29 cellular contexts compared by ENCODE assay signal in the genomic region with DNA sequence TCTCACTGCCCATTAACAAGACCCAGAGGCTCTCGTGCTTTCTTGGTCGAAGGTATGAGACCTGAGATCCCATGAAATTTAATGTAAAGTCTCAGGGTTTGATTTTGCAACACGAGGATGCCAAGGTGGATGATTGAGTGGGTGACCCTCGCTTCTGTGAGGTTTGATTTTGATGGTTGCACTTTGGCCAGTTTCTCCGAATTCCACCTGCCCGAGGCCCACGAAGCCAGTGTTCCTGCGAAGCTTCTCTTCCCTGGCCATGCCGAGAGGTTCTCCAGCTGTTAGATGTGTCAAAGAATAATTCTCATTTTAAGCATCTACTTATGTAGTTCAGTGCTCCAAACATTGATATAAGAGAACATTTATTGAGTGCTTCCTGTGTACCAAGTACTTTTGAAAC. TPM values are rescaled to one million over a fixed set of nuclear protein-coding genes. Genes with fewer than 3 reads are reported as not detected.
DNase-seq lines count a peak whose midpoint lies in the region; ATAC-seq and TF ChIP-seq lines count a peak whose summit lies in the region.
"Had no signal": no experiment of that assay in that cellular context is flagged by ENCODE, and none has a peak within 500 bp of the region (broad histone marks: within the 10 kb centered on the region; RNA-seq: fewer than 3 reads in every experiment).

KIF25 (plus strand) TSS at position 30 of the 400 bp plus-strand sequence. CDS start 31,915 bp downstream, outside the sequence.

- no peak for DNase-seq in CD8-positive, alpha-beta T cell
- no peak for DNase-seq in Jurkat, Clone E6-1 (ENCODE audit: low read depth, low spot score)
- DNase-seq in coronary artery (ENCODE audit: low spot score) (peak; percentile 24), nephron progenitor cell (no peak), NCI-H2107 (lab: John Stamatoyannopoulos, UW) (no peak), NOMO-1 (lab: John Stamatoyannopoulos, UW; ENCODE audit: unreplicated experiment in 2 of 2) (no peak), mucosa of gallbladder (ENCODE audit: low spot score) (no peak)
- no peak for DNase-seq in activated CD4-positive, CD25-positive, alpha-beta regulatory T cell treated with anti-CD3 and anti-CD28 coated beads, Interleukin-2, amount 50 U/mL, for 72 hours
- DNase-seq: activated CD4-positive, alpha-beta T cell treated with anti-CD3 and anti-CD28 coated beads for 48 hours; aorta; CD8-positive, alpha-beta memory T cell; central memory CD4-positive, alpha-beta T cell; heart left ventricle; Karpas-422; left cardiac atrium; MV-4-11; naive B cell; NCI-H524; right lobe of liver; RPMI8226; stimulated activated CD4-positive, alpha-beta T cell treated with anti-CD3 and anti-CD28 coated beads, Interleukin-12 subunit alpha, Interleukin-12 subunit beta, amount 100 ng/mL, for 4 hours; stimulated activated CD4-positive, alpha-beta T cell treated with anti-CD3 and anti-CD28 coated beads, Interleukin-4, amount 100 ng/mL, for 24 hours; T-helper 2 cell; transverse colon had no signal

- ATAC-seq in CD8-positive, alpha-beta T cell = no peak
- ATAC-seq: heart left ventricle, left cardiac atrium, right lobe of liver had no signal

- H3K27me3 Mint-ChIP-seq in CD8-positive, alpha-beta T cell (ENCODE audit: low read depth) = peaks cover 14% of the 10 kb centered on the region
- peaks cover 22% of the 10 kb centered on the region for H3K27me3 Mint-ChIP-seq in nephron progenitor cell (ENCODE audit: low read depth, poor library complexity)

- peaks cover 4% of the 10 kb centered on the region for H3K4me1 Mint-ChIP-seq in CD8-positive, alpha-beta T cell (ENCODE audit: low read depth)
- H3K4me1 Mint-ChIP-seq in nephron progenitor cell = peaks cover 23% of the 10 kb centered on the region
- H3K4me1 Mint-ChIP-seq: CD8-positive, alpha-beta memory T cell had no signal

- TF ChIP-seq CTCF in CD8-positive, alpha-beta T cell (IDR thresholded peaks at IDR 0.05) = no peak
- TF ChIP-seq CTCF in coronary artery (IDR thresholded peaks at IDR 0.05) = no peak
- TF ChIP-seq CTCF in nephron progenitor cell (IDR thresholded peaks at IDR 0.05) = no peak

- H3K4me3 ChIP-seq in CD8-positive, alpha-beta T cell (ENCODE audit: low read depth, low read length) = no peak within 1 kb of the TSS
- peak within 1 kb of the TSS; percentile 20 for H3K4me3 ChIP-seq in Jurkat, Clone E6-1 (ENCODE audit: low read length)
- no peak within 1 kb of the TSS for H3K4me3 ChIP-seq in coronary artery
- H3K4me3 ChIP-seq: right lobe of liver, transverse colon had no signal

- H3K36me3 ChIP-seq in CD8-positive, alpha-beta T cell (ENCODE audit: insufficient read depth, low read length) = no peaks in the 10 kb centered on the region
- H3K36me3 ChIP-seq: heart left ventricle, right lobe of liver, transverse colon had no signal

- no peaks in the 10 kb centered on the region for H3K27me3 ChIP-seq in CD8-positive, alpha-beta T cell (ENCODE audit: insufficient read depth, low read length)
- H3K27me3 ChIP-seq: right lobe of liver, transverse colon had no signal

- CTCF ChIA-PET in CD8-positive, alpha-beta T cell (lab: Charles Lee) = no interaction called here

- intact Hi-C loops in CD8-positive, alpha-beta T cell (cut with DNase I, micrococcal nuclease) = no loop called here

- POLR2A ChIA-PET in CD8-positive, alpha-beta T cell (lab: Charles Lee) = no interaction called here

- H3K9me3 ChIP-seq in CD8-positive, alpha-beta T cell (ENCODE audit: low read length) = no peaks in the 10 kb centered on the region
- H3K9me3 ChIP-seq: heart left ventricle, right lobe of liver, transverse colon had no signal

- no peak within 1 kb of the TSS for H3K27ac Mint-ChIP-seq in CD8-positive, alpha-beta T cell
- H3K27ac Mint-ChIP-seq in nephron progenitor cell = peak within 1 kb of the TSS; percentile 67
- H3K27ac Mint-ChIP-seq: CD8-positive, alpha-beta memory T cell; naive B cell; stimulated activated naive CD8-positive, alpha-beta T cell treated with anti-CD3 and anti-CD28 coated beads, Interleukin-15, Interleukin-2, amounts not matched to agents 100 ng/mL and 50 ng/mL, for 24 hours had no signal

- H3K4me1 ChIP-seq in CD8-positive, alpha-beta T cell (ENCODE audit: insufficient read depth, low read length) = no peaks in the 10 kb centered on the region
- H3K4me1 ChIP-seq: right lobe of liver, transverse colon had no signal

- H3K36me3 Mint-ChIP-seq in CD8-positive, alpha-beta T cell = no peaks in the 10 kb centered on the region
- no peaks in the 10 kb centered on the region for H3K36me3 Mint-ChIP-seq in nephron progenitor cell (ENCODE audit: low read depth)
- H3K36me3 Mint-ChIP-seq: activated naive CD4-positive, alpha-beta T cell treated with anti-CD3 and anti-CD28 coated beads, Interleukin-2, amount 50 U/mL, for 72 hours; naive B cell had no signal

- no peaks in the 10 kb centered on the region for H3K9me3 Mint-ChIP-seq in CD8-positive, alpha-beta T cell
- no peaks in the 10 kb centered on the region for H3K9me3 Mint-ChIP-seq in nephron progenitor cell

- H3K27ac ChIP-seq in CD8-positive, alpha-beta T cell (ENCODE audit: low read depth, low read length) = no peak within 1 kb of the TSS
- no peak within 1 kb of the TSS for H3K27ac ChIP-seq in coronary artery
- H3K27ac ChIP-seq: heart left ventricle, right lobe of liver, transverse colon had no signal

- peak within 1 kb of the TSS; percentile 35 for H3K4me3 Mint-ChIP-seq in CD8-positive, alpha-beta T cell
- H3K4me3 Mint-ChIP-seq in nephron progenitor cell = peak within 1 kb of the TSS; percentile 61
- H3K4me3 Mint-ChIP-seq: CD8-positive, alpha-beta memory T cell; stimulated activated naive CD8-positive, alpha-beta T cell treated with anti-CD3 and anti-CD28 coated beads, Interleukin-15, Interleukin-2, amounts not matched to agents 100 ng/mL and 50 ng/mL, for 24 hours had no signal

RNA-seq across cellular contexts. Expression of gene KIF25, which starts in this region (rescaled TPM):
- under 1 TPM in 1 of 2 experiments, not detected in 1; 0.33 TPM for total RNA-seq in CD8-positive, alpha-beta T cell
- polyA plus RNA-seq in Jurkat, Clone E6-1 (2012; ENCODE audit: insufficient read depth, insufficient read length) = not detected
- total RNA-seq in mucosa of gallbladder = 0.43 TPM
- total RNA-seq: activated naive CD4-positive, alpha-beta T cell treated with anti-CD3 and anti-CD28 coated beads, Interleukin-2, amount 50 U/mL, for 72 hours; CD8-positive, alpha-beta memory T cell; epithelial cell of proximal tubule; fibroblast of villous mesenchyme; SK-MEL-5; transverse colon had no signal
- polyA plus RNA-seq: CD8-positive, alpha-beta memory T cell had no signal
